1 cellular context compared by ENCODE assay signal in the genomic region with DNA sequence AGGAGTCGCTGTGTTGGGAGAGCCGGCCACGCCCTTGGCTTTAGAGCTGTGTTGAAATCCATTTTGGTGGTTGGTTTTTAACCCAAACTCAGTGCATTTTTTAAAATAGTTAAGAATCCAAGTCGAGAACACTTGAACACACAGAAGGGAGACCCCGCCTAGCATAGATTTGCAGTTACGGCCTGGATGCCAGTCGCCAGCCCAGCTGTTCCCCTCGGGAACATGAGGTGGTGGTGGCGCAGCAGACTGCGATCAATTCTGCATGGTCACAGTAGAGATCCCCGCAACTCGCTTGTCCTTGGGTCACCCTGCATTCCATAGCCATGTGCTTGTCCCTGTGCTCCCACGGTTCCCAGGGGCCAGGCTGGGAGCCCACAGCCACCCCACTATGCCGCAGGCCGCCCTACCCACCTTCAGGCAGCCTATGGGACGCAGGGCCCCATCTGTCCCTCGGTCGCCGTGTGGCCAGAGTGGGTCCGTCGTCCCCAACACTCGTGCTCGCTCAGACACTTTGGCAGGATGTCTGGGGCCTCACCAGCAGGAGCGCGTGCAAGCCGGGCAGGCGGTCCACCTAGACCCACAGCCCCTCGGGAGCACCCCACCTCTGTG.
TF ChIP-seq lines count a peak whose summit lies in the region.

No MANE protein-coding gene starts in this region.

TF ChIP-seq in GM23338, 12 proteins besides CTCF, POLR2A, EP300 and RAD21:
- TF ChIP-seq, protein P1, sequence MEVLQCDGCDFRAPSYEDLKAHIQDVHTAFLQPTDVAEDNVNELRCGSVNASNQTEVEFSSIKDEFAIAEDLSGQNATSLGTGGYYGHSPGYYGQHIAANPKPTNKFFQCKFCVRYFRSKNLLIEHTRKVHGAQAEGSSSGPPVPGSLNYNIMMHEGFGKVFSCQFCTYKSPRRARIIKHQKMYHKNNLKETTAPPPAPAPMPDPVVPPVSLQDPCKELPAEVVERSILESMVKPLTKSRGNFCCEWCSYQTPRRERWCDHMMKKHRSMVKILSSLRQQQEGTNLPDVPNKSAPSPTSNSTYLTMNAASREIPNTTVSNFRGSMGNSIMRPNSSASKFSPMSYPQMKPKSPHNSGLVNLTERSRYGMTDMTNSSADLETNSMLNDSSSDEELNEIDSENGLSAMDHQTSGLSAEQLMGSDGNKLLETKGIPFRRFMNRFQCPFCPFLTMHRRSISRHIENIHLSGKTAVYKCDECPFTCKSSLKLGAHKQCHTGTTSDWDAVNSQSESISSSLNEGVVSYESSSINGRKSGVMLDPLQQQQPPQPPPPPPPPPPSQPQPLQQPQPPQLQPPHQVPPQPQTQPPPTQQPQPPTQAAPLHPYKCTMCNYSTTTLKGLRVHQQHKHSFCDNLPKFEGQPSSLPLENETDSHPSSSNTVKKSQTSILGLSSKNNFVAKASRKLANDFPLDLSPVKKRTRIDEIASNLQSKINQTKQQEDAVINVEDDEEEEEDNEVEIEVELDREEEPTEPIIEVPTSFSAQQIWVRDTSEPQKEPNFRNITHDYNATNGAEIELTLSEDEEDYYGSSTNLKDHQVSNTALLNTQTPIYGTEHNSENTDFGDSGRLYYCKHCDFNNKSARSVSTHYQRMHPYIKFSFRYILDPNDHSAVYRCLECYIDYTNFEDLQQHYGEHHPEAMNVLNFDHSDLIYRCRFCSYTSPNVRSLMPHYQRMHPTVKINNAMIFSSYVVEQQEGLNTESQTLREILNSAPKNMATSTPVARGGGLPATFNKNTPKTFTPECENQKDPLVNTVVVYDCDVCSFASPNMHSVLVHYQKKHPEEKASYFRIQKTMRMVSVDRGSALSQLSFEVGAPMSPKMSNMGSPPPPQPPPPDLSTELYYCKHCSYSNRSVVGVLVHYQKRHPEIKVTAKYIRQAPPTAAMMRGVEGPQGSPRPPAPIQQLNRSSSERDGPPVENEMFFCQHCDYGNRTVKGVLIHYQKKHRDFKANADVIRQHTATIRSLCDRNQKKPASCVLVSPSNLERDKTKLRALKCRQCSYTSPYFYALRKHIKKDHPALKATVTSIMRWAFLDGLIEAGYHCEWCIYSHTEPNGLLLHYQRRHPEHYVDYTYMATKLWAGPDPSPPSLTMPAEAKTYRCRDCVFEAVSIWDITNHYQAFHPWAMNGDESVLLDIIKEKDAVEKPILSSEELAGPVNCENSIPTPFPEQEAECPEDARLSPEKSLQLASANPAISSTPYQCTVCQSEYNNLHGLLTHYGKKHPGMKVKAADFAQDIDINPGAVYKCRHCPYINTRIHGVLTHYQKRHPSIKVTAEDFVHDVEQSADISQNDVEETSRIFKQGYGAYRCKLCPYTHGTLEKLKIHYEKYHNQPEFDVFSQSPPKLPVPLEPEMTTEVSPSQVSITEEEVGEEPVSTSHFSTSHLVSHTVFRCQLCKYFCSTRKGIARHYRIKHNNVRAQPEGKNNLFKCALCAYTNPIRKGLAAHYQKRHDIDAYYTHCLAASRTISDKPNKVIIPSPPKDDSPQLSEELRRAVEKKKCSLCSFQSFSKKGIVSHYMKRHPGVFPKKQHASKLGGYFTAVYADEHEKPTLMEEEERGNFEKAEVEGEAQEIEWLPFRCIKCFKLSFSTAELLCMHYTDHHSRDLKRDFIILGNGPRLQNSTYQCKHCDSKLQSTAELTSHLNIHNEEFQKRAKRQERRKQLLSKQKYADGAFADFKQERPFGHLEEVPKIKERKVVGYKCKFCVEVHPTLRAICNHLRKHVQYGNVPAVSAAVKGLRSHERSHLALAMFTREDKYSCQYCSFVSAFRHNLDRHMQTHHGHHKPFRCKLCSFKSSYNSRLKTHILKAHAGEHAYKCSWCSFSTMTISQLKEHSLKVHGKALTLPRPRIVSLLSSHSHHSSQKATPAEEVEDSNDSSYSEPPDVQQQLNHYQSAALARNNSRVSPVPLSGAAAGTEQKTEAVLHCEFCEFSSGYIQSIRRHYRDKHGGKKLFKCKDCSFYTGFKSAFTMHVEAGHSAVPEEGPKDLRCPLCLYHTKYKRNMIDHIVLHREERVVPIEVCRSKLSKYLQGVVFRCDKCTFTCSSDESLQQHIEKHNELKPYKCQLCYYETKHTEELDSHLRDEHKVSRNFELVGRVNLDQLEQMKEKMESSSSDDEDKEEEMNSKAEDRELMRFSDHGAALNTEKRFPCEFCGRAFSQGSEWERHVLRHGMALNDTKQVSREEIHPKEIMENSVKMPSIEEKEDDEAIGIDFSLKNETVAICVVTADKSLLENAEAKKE (CRISPR knock-in tag; IDR thresholded peaks at IDR 0.05): no peak
- TF ChIP-seq NANOG (IDR thresholded peaks at IDR 0.05; ENCODE audit: borderline replicate concordance): no peak
- no peak for TF ChIP-seq STAT1 (IDR thresholded peaks at IDR 0.05; ENCODE audit: unreplicated experiment)
- TF ChIP-seq EZH2 (IDR thresholded peaks at IDR 0.05; ENCODE audit: low read depth, unreplicated experiment): no peak
- TF ChIP-seq, protein P2, sequence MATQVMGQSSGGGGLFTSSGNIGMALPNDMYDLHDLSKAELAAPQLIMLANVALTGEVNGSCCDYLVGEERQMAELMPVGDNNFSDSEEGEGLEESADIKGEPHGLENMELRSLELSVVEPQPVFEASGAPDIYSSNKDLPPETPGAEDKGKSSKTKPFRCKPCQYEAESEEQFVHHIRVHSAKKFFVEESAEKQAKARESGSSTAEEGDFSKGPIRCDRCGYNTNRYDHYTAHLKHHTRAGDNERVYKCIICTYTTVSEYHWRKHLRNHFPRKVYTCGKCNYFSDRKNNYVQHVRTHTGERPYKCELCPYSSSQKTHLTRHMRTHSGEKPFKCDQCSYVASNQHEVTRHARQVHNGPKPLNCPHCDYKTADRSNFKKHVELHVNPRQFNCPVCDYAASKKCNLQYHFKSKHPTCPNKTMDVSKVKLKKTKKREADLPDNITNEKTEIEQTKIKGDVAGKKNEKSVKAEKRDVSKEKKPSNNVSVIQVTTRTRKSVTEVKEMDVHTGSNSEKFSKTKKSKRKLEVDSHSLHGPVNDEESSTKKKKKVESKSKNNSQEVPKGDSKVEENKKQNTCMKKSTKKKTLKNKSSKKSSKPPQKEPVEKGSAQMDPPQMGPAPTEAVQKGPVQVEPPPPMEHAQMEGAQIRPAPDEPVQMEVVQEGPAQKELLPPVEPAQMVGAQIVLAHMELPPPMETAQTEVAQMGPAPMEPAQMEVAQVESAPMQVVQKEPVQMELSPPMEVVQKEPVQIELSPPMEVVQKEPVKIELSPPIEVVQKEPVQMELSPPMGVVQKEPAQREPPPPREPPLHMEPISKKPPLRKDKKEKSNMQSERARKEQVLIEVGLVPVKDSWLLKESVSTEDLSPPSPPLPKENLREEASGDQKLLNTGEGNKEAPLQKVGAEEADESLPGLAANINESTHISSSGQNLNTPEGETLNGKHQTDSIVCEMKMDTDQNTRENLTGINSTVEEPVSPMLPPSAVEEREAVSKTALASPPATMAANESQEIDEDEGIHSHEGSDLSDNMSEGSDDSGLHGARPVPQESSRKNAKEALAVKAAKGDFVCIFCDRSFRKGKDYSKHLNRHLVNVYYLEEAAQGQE (IDR thresholded peaks at IDR 0.05; ENCODE audit: unreplicated experiment): no peak
